In the genomic region with DNA sequence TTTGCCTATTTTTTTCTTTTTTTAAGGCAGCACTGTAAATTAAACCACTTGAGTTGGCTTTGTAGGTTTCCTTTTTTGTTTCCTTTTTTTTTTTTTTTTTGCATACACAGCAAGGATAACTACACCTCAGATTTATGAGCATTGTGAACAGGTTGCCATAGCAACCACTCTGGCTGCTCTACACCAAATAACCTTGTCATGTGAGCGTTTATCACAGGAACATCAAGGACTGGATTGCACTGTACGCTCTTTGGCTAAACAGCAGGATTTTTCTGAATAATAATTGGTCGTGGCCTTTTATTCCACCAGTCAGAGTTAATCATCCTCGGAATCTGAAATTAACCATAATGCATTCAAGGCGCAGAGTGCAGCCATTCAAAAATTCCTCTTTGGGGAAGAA, we compare ENCODE assay signal across 11 cellular contexts.
DNase-seq lines count a peak whose midpoint lies in the region; ATAC-seq and TF ChIP-seq lines count a peak whose summit lies in the region.
"Had no signal": no experiment of that assay in that cellular context is flagged by ENCODE, and none has a peak within 500 bp of the region (broad histone marks: within the 10 kb centered on the region; RNA-seq: fewer than 3 reads in every experiment).

No MANE protein-coding gene starts in this region.

- no peak for TF ChIP-seq POLR2A in vagina (IDR thresholded peaks at IDR 0.05)

- no peaks in the 10 kb centered on the region for H3K9me3 ChIP-seq in neural cell (ENCODE audit: low read length)
- H3K9me3 ChIP-seq in vagina: no peaks in the 10 kb centered on the region

- H3K4me2 ChIP-seq in neural cell (ENCODE audit: low read length): peak overlapping the region; percentile 83

- in situ Hi-C loops in G401 (cut with HindIII; ENCODE audit: low sequenced_read_pairs) (no loop called here), astrocyte of the cerebellum (cut with HindIII; ENCODE audit: low sequenced_read_pairs) (no loop called here)

- TF ChIP-seq RAD21 in neural cell (conservative IDR thresholded peaks at IDR 0.05): peak; percentile 52

- no peak for TF ChIP-seq CTCF in astrocyte of the cerebellum (IDR thresholded peaks at IDR 0.05; ENCODE audit: low read depth, low read length, missing control alignments)
- TF ChIP-seq CTCF in neural cell (IDR thresholded peaks at IDR 0.05; ENCODE audit: poor library complexity, severe bottlenecking): no peak
- TF ChIP-seq CTCF in vagina (IDR thresholded peaks at IDR 0.05): no peak

- DNase-seq in G401 (ENCODE audit: low spot score): peak; percentile 40
- DNase-seq in NCI-H2029 (lab: John Stamatoyannopoulos, UW): peak; percentile 81
- peak; percentile 28 for DNase-seq in astrocyte of the cerebellum (ENCODE audit: low read depth)
- DNase-seq in Right ventricle myocardium superior: no peak
- no peak for DNase-seq in T-helper 9 cell
- no peak for DNase-seq in vagina (ENCODE audit: extremely low spot score in 2 of 2)
- DNase-seq: aorta; CD8-positive, alpha-beta memory T cell; stimulated activated CD4-positive, alpha-beta T cell treated with anti-CD3 and anti-CD28 coated beads, Interleukin-4, amount 100 ng/mL, for 1 hour had no signal

- H4K20me1 ChIP-seq in neural cell (ENCODE audit: insufficient read depth): no peaks in the 10 kb centered on the region

- no peaks in the 10 kb centered on the region for H3K36me3 ChIP-seq in neural cell (ENCODE audit: insufficient read depth, low read length)
- no peaks in the 10 kb centered on the region for H3K36me3 ChIP-seq in vagina

- H2AFZ ChIP-seq in neural cell (ENCODE audit: low read depth, low read length): peak overlapping the region; percentile 78

- no peaks in the 10 kb centered on the region for H3K79me2 ChIP-seq in neural cell (replicated peaks; ENCODE audit: insufficient read depth, low read length)

- H3K9ac ChIP-seq in neural cell (ENCODE audit: low read length): peak overlapping the region; percentile 70

- peaks cover 13% of the 10 kb centered on the region for H3K4me1 ChIP-seq in vagina

- H3K4me3 ChIP-seq in astrocyte of the cerebellum (ENCODE audit: low read depth, low read length) (no peak overlapping the region), neural cell (ENCODE audit: low read length) (peak overlapping the region; percentile 51), vagina (no peak overlapping the region)

- no peaks in the 10 kb centered on the region for H3K27me3 ChIP-seq in neural cell (ENCODE audit: insufficient read depth, low read depth, low read length)
- no peaks in the 10 kb centered on the region for H3K27me3 ChIP-seq in vagina

- TF ChIP-seq EP300 in neural cell (conservative IDR thresholded peaks at IDR 0.05; ENCODE audit: poor library complexity, severe bottlenecking): peak; percentile 85

- H3F3A ChIP-seq in neural cell (ENCODE audit: insufficient read depth, low read length, poor library complexity, severe bottlenecking): peaks cover 10% of the 10 kb centered on the region

- no peaks in the 10 kb centered on the region for H3K9me2 ChIP-seq in neural cell (ENCODE audit: insufficient read depth, low read length)

- intact Hi-C loops in Right ventricle myocardium superior (cut with DNase I): no loop called here
- intact Hi-C loops in vagina (cut with DNase I): no loop called here

- H3K27ac ChIP-seq in neural cell (ENCODE audit: low read length) (peak overlapping the region; percentile 99), vagina (no peak overlapping the region)

- ATAC-seq in Right ventricle myocardium superior (ENCODE audit: poor library complexity) (no peak), GM18858 (IDR thresholded peaks at IDR 0.05; ENCODE audit: unreplicated experiment) (no peak)

TF ChIP-seq in neural cell, 6 proteins besides CTCF, POLR2A, EP300 and RAD21:
- TF ChIP-seq EZH2 (IDR thresholded peaks at IDR 0.05; ENCODE audit: borderline replicate concordance, insufficient read depth, low read length, poor library complexity, severe bottlenecking) (no peak), TAF1 (IDR thresholded peaks at IDR 0.05; ENCODE audit: low read depth) (no peak), MXI1 (conservative IDR thresholded peaks at IDR 0.05; ENCODE audit: poor library complexity, severe bottlenecking) (no peak), SMC3 (conservative IDR thresholded peaks at IDR 0.05; ENCODE audit: poor library complexity) (peak; percentile 20), POLR2AphosphoS5 (IDR thresholded peaks at IDR 0.05) (peak; percentile 75)
- TF ChIP-seq, protein P1, sequence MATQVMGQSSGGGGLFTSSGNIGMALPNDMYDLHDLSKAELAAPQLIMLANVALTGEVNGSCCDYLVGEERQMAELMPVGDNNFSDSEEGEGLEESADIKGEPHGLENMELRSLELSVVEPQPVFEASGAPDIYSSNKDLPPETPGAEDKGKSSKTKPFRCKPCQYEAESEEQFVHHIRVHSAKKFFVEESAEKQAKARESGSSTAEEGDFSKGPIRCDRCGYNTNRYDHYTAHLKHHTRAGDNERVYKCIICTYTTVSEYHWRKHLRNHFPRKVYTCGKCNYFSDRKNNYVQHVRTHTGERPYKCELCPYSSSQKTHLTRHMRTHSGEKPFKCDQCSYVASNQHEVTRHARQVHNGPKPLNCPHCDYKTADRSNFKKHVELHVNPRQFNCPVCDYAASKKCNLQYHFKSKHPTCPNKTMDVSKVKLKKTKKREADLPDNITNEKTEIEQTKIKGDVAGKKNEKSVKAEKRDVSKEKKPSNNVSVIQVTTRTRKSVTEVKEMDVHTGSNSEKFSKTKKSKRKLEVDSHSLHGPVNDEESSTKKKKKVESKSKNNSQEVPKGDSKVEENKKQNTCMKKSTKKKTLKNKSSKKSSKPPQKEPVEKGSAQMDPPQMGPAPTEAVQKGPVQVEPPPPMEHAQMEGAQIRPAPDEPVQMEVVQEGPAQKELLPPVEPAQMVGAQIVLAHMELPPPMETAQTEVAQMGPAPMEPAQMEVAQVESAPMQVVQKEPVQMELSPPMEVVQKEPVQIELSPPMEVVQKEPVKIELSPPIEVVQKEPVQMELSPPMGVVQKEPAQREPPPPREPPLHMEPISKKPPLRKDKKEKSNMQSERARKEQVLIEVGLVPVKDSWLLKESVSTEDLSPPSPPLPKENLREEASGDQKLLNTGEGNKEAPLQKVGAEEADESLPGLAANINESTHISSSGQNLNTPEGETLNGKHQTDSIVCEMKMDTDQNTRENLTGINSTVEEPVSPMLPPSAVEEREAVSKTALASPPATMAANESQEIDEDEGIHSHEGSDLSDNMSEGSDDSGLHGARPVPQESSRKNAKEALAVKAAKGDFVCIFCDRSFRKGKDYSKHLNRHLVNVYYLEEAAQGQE (IDR thresholded peaks at IDR 0.05; ENCODE audit: borderline replicate concordance): peak; percentile 49
TF ChIP-seq in neural cell: peak in this region for 3.

Comparison
In these comparisons a context has a peak if more than half of its experiments do, and no peak if none do; other contexts are left out.
1. DNase-seq: peak in G401 (single experiment), NCI-H2029 (single experiment) and astrocyte of the cerebellum (single experiment); none in Right ventricle myocardium superior (single experiment), T-helper 9 cell (single experiment) and vagina (0 of 2).